27 cellular contexts compared by ENCODE assay signal in the genomic region with DNA sequence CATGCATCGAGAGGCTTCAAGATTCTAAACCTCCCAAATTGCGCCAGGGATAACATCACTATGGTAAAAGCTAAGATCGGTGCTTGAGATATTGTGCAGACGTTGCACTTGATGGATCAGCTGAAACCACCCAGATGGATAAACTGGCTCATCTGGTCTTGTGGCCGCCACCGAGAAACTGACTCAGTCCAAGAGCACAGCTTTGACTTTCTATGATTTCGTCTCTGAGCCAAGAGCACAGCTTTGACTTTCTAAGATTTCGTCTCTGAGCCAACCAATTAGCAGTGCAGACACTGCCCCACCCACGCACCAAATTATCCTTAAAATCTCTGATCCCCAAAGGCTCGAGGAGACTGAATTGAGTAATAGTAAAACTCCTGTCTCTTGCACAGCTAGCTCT.
DNase-seq lines count a peak whose midpoint lies in the region; ATAC-seq, FAIRE-seq and TF ChIP-seq lines count a peak whose summit lies in the region.
"Had no signal": no experiment of that assay in that cellular context is flagged by ENCODE, and none has a peak within 500 bp of the region (broad histone marks: within the 10 kb centered on the region; RNA-seq: fewer than 3 reads in every experiment).

No MANE protein-coding gene starts in this region.

- dilution Hi-C loops in mammary epithelial cell (cut with HindIII; ENCODE audit: low sequenced_read_pairs): no loop called here

- peak; percentile 36 for DNase-seq in mammary epithelial cell
- DNase-seq in breast epithelium (ENCODE audit: low spot score in 2 of 2): no peak
- DNase-seq in bronchial epithelial cell (ENCODE audit: low read depth): peak; percentile 0
- DNase-seq in type B pancreatic cell (ENCODE audit: extremely low spot score, unreplicated experiment): no peak
- no peak for DNase-seq in putamen (ENCODE audit: low spot score)
- DNase-seq in osteocyte (ENCODE audit: extremely low spot score, unreplicated experiment): no peak
- no peak for DNase-seq in right lobe of liver
- DNase-seq: BE2C; CD8-positive, alpha-beta memory T cell; DND-41; GOT3; HCEC 1CT; IMR-90; KG1; MG63; NCI-H146; NCI-H2029; NCI-H446; NCI-H524 treated with DMSO at 0.1 percent for 48 hours; NCI-H774; NK-92 treated with Interleukin-12 subunit alpha and Interleukin-12 subunit beta, amount 100 ng/mL, for 24 hours; PC-9; Right ventricle myocardium superior had no signal

- 53% methylated on average over 10 of the region's 10 CpGs for WGBS in mammary epithelial cell (ENCODE audit: low coverage, missing lambda C conversion rate)
- WGBS in right lobe of liver (ENCODE audit: insufficient coverage, low coverage, low lambda C conversion rate, missing lambda C conversion rate): 66% methylated on average over 5 of the region's 10 CpGs

- H3K27me3 Mint-ChIP-seq in type B pancreatic cell: no peaks in the 10 kb centered on the region
- no peaks in the 10 kb centered on the region for H3K27me3 Mint-ChIP-seq in osteocyte (ENCODE audit: unreplicated experiment)

- FAIRE-seq in bronchial epithelial cell (lab: Jason Lieb, UNC): no peak

- H2AFZ ChIP-seq in mammary epithelial cell (ENCODE audit: low read depth, low read length): no peak overlapping the region
- H2AFZ ChIP-seq: PC-9 had no signal

- ATAC-seq in HG02870 (IDR thresholded peaks at IDR 0.05; ENCODE audit: unreplicated experiment) (peak; percentile 61), right lobe of liver (no peak)

- no peak overlapping the region for H3K4me3 ChIP-seq in mammary epithelial cell (replicated peaks in 1 of 3; ENCODE audit: insufficient read depth in 1 of 3, low read depth in 2 of 3, low read length in 3 of 3)
- no peak overlapping the region for H3K4me3 ChIP-seq in breast epithelium
- no peak overlapping the region for H3K4me3 ChIP-seq in bronchial epithelial cell (ENCODE audit: low read depth, low read length)
- H3K4me3 ChIP-seq in right lobe of liver: no peak overlapping the region
- H3K4me3 ChIP-seq: MG63, PC-9, SJSA1 had no signal

- intact Hi-C loops in mammary epithelial cell (cut with micrococcal nuclease) (no loop called here), breast epithelium (cut with DNase I; ENCODE audit: low total_unique reads) (no loop called here), right lobe of liver (cut with DNase I) (no loop called here)

- H3K4me1 Mint-ChIP-seq in type B pancreatic cell (ENCODE audit: unreplicated experiment) (no peaks in the 10 kb centered on the region), osteocyte (ENCODE audit: unreplicated experiment) (no peaks in the 10 kb centered on the region)
- H3K4me1 Mint-ChIP-seq: CD14-positive monocyte; CD8-positive, alpha-beta memory T cell had no signal

- H3K36me3 ChIP-seq in mammary epithelial cell (ENCODE audit: insufficient read depth, low read length) (no peaks in the 10 kb centered on the region), breast epithelium (no peaks in the 10 kb centered on the region), bronchial epithelial cell (ENCODE audit: control insufficient read depth, insufficient read depth, low read length) (no peaks in the 10 kb centered on the region), right lobe of liver (no peaks in the 10 kb centered on the region)
- H3K36me3 ChIP-seq: BE2C, MG63, SJSA1 had no signal

- no peaks in the 10 kb centered on the region for H3K36me3 Mint-ChIP-seq in type B pancreatic cell
- H3K36me3 Mint-ChIP-seq in osteocyte (ENCODE audit: unreplicated experiment): no peaks in the 10 kb centered on the region
- H3K36me3 Mint-ChIP-seq: CD14-positive monocyte; CD8-positive, alpha-beta memory T cell had no signal

- H3K9me3 Mint-ChIP-seq in type B pancreatic cell (no peaks in the 10 kb centered on the region), osteocyte (ENCODE audit: unreplicated experiment) (peaks cover 52% of the 10 kb centered on the region)

- no peaks in the 10 kb centered on the region for H3K9me3 ChIP-seq in mammary epithelial cell (replicated peaks; ENCODE audit: insufficient read depth, low read length)
- no peaks in the 10 kb centered on the region for H3K9me3 ChIP-seq in breast epithelium
- H3K9me3 ChIP-seq in right lobe of liver: no peaks in the 10 kb centered on the region
- H3K9me3 ChIP-seq: BE2C, MG63, SJSA1 had no signal

- H3K9ac ChIP-seq in mammary epithelial cell (ENCODE audit: insufficient read depth, low read length): no peak overlapping the region

- no peaks in the 10 kb centered on the region for H3K4me1 ChIP-seq in mammary epithelial cell (ENCODE audit: insufficient read depth, low read length)
- no peaks in the 10 kb centered on the region for H3K4me1 ChIP-seq in breast epithelium
- H3K4me1 ChIP-seq in right lobe of liver: no peaks in the 10 kb centered on the region
- H3K4me1 ChIP-seq: BE2C, SJSA1 had no signal

- no peaks in the 10 kb centered on the region for H3K79me2 ChIP-seq in mammary epithelial cell (ENCODE audit: insufficient read depth, low read length)

- H3K4me3 Mint-ChIP-seq in type B pancreatic cell (peak overlapping the region; percentile 24), osteocyte (ENCODE audit: unreplicated experiment) (no peak overlapping the region)
- H3K4me3 Mint-ChIP-seq: CD14-positive monocyte; CD8-positive, alpha-beta memory T cell had no signal

- no peaks in the 10 kb centered on the region for H4K20me1 ChIP-seq in mammary epithelial cell (ENCODE audit: insufficient read depth, low read length)

- TF ChIP-seq CTCF in mammary epithelial cell (conservative IDR thresholded peaks at IDR 0.05 in 1 of 2, IDR thresholded peaks at IDR 0.05 in 1 of 2; ENCODE audit: extremely low read depth in 1 of 2, insufficient read depth in 1 of 2, low read depth in 1 of 2, low read length in 2 of 2): no peak
- no peak for TF ChIP-seq CTCF in breast epithelium (IDR thresholded peaks at IDR 0.05)
- no peak for TF ChIP-seq CTCF in bronchial epithelial cell (IDR thresholded peaks at IDR 0.05; ENCODE audit: insufficient read depth, low read length, severe bottlenecking)
- no peak for TF ChIP-seq CTCF in type B pancreatic cell (conservative IDR thresholded peaks at IDR 0.05)
- no peak for TF ChIP-seq CTCF in osteocyte (IDR thresholded peaks at IDR 0.05)
- no peak for TF ChIP-seq CTCF in right lobe of liver (IDR thresholded peaks at IDR 0.05)

- CTCF ChIA-PET in mammary epithelial cell (lab: Charles Lee; ENCODE audit: low non-redundant PET): no interaction called here

- TF ChIP-seq POLR2A in breast epithelium (IDR thresholded peaks at IDR 0.05): no peak
- no peak for TF ChIP-seq POLR2A in right lobe of liver (IDR thresholded peaks at IDR 0.05)

- H3K27me3 ChIP-seq in mammary epithelial cell (ENCODE audit: insufficient read depth, low read length) (peaks cover 3% of the 10 kb centered on the region), breast epithelium (peaks cover 0 to 10% of the 10 kb centered on the region in 2 donors), bronchial epithelial cell (ENCODE audit: control insufficient read depth, insufficient read depth, low read length) (no peaks in the 10 kb centered on the region), right lobe of liver (no peaks in the 10 kb centered on the region)
- H3K27me3 ChIP-seq: BE2C, MG63, SJSA1 had no signal

- in situ Hi-C loops in mammary epithelial cell (cut with MboI; ENCODE audit: low sequenced_read_pairs in 2 of 2): no loop called here

- H3K27ac ChIP-seq in mammary epithelial cell (ENCODE audit: insufficient read depth, low read depth, low read length) (no peak overlapping the region), breast epithelium (no peak overlapping the region), right lobe of liver (no peak overlapping the region)
- H3K27ac ChIP-seq: 22Rv1, PC-9, SJSA1 had no signal

- H3K27ac Mint-ChIP-seq in type B pancreatic cell (peak overlapping the region; percentile 82), osteocyte (ENCODE audit: unreplicated experiment) (no peak overlapping the region)
- H3K27ac Mint-ChIP-seq: CD14-positive monocyte; CD8-positive, alpha-beta memory T cell had no signal

- BruUV-seq in mammary epithelial cell (replicated peaks; lab: Mats Ljungman, UMichigan): no TSS peak

- no peak overlapping the region for H3K4me2 ChIP-seq in mammary epithelial cell (ENCODE audit: insufficient read depth, low read depth, low read length)
- H3K4me2 ChIP-seq: PC-9 had no signal

Comparison
In these comparisons a context has a peak if more than half of its experiments do, and no peak if none do; other contexts are left out.
1. DNase-seq: peak in mammary epithelial cell (single experiment) and bronchial epithelial cell (single experiment); none in breast epithelium (0 of 2), type B pancreatic cell (single experiment), putamen (single experiment), osteocyte (single experiment) and right lobe of liver (0 of 3).